1 cellular context compared by ENCODE assay signal in the genomic region with DNA sequence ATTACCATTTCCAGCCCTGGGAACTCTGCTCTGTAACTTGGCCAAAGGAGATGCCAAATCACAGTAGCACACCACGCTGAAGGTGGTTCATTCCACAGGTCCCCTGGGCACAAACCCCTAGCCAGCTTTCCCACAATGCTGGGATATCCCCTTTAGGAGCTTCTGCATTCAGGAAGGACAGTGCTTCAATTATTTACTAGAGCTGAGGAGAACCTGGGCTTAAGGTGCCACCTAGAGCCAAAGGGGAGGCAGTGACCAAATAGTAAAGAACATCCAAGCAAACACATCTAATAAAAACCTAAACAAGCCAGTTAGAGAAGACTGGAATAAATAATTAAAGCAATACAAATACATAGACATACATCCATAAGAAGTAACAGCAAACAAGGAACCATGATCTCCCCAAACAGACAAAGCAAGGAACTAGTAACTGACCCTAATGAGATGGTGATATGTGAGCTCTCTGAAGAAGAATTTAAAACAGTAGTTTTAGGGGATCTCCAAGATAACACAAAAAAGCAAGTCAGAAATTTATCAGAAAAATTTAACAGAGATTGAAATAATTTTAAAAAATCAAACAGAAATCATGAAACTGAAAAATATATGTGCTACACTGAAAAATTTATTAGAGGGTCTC.
TF ChIP-seq lines count a peak whose summit lies in the region.

No MANE protein-coding gene starts in this region.

TF ChIP-seq in H1, 55 proteins besides CTCF, POLR2A, EP300 and RAD21:
- TF ChIP-seq GTF2F1 (IDR thresholded peaks at IDR 0.05; ENCODE audit: borderline replicate concordance, low read depth, low read length) (no peak), BACH1 (IDR thresholded peaks at IDR 0.05; ENCODE audit: low read length) (no peak), EZH2 (IDR thresholded peaks at IDR 0.05; ENCODE audit: low read depth, low read length, severe bottlenecking) (no peak), KDM4A (IDR thresholded peaks at IDR 0.05; ENCODE audit: low read depth, low read length, severe bottlenecking) (no peak), TEAD4 (IDR thresholded peaks at IDR 0.05; ENCODE audit: low read depth, low read length) (no peak), JUN (IDR thresholded peaks at IDR 0.05; ENCODE audit: low read depth, low read length) (no peak), RFX5 (IDR thresholded peaks at IDR 0.05; ENCODE audit: borderline replicate concordance, low read depth, low read length) (no peak), POLR2AphosphoS5 (IDR thresholded peaks at IDR 0.05; ENCODE audit: low read depth, low read length) (no peak), ASH2L (IDR thresholded peaks at IDR 0.05; ENCODE audit: low read length) (no peak), CTBP2 (IDR thresholded peaks at IDR 0.05; ENCODE audit: borderline replicate concordance, insufficient read depth, insufficient read length, low read length) (no peak), CBX5 (IDR thresholded peaks at IDR 0.05; ENCODE audit: low read depth, low read length) (no peak), SIN3A (conservative IDR thresholded peaks at IDR 0.05 in 1 of 2, IDR thresholded peaks at IDR 0.05 in 1 of 2; ENCODE audit: low read depth in 1 of 2, low read length in 2 of 2) (no peak), TAF1 (IDR thresholded peaks at IDR 0.05; ENCODE audit: low read depth, low read length) (no peak), KDM1A (IDR thresholded peaks at IDR 0.05; ENCODE audit: borderline replicate concordance, low read length) (no peak), RBBP5 (IDR thresholded peaks at IDR 0.05; ENCODE audit: borderline replicate concordance, low read depth, low read length) (no peak), RNF2 (IDR thresholded peaks at IDR 0.05; ENCODE audit: borderline replicate concordance, low read depth, low read length, missing control alignments, poor library complexity, severe bottlenecking) (no peak), GABPA (IDR thresholded peaks at IDR 0.05; ENCODE audit: borderline replicate concordance, insufficient read depth, low read length) (no peak)
- TF ChIP-seq, protein P1, sequence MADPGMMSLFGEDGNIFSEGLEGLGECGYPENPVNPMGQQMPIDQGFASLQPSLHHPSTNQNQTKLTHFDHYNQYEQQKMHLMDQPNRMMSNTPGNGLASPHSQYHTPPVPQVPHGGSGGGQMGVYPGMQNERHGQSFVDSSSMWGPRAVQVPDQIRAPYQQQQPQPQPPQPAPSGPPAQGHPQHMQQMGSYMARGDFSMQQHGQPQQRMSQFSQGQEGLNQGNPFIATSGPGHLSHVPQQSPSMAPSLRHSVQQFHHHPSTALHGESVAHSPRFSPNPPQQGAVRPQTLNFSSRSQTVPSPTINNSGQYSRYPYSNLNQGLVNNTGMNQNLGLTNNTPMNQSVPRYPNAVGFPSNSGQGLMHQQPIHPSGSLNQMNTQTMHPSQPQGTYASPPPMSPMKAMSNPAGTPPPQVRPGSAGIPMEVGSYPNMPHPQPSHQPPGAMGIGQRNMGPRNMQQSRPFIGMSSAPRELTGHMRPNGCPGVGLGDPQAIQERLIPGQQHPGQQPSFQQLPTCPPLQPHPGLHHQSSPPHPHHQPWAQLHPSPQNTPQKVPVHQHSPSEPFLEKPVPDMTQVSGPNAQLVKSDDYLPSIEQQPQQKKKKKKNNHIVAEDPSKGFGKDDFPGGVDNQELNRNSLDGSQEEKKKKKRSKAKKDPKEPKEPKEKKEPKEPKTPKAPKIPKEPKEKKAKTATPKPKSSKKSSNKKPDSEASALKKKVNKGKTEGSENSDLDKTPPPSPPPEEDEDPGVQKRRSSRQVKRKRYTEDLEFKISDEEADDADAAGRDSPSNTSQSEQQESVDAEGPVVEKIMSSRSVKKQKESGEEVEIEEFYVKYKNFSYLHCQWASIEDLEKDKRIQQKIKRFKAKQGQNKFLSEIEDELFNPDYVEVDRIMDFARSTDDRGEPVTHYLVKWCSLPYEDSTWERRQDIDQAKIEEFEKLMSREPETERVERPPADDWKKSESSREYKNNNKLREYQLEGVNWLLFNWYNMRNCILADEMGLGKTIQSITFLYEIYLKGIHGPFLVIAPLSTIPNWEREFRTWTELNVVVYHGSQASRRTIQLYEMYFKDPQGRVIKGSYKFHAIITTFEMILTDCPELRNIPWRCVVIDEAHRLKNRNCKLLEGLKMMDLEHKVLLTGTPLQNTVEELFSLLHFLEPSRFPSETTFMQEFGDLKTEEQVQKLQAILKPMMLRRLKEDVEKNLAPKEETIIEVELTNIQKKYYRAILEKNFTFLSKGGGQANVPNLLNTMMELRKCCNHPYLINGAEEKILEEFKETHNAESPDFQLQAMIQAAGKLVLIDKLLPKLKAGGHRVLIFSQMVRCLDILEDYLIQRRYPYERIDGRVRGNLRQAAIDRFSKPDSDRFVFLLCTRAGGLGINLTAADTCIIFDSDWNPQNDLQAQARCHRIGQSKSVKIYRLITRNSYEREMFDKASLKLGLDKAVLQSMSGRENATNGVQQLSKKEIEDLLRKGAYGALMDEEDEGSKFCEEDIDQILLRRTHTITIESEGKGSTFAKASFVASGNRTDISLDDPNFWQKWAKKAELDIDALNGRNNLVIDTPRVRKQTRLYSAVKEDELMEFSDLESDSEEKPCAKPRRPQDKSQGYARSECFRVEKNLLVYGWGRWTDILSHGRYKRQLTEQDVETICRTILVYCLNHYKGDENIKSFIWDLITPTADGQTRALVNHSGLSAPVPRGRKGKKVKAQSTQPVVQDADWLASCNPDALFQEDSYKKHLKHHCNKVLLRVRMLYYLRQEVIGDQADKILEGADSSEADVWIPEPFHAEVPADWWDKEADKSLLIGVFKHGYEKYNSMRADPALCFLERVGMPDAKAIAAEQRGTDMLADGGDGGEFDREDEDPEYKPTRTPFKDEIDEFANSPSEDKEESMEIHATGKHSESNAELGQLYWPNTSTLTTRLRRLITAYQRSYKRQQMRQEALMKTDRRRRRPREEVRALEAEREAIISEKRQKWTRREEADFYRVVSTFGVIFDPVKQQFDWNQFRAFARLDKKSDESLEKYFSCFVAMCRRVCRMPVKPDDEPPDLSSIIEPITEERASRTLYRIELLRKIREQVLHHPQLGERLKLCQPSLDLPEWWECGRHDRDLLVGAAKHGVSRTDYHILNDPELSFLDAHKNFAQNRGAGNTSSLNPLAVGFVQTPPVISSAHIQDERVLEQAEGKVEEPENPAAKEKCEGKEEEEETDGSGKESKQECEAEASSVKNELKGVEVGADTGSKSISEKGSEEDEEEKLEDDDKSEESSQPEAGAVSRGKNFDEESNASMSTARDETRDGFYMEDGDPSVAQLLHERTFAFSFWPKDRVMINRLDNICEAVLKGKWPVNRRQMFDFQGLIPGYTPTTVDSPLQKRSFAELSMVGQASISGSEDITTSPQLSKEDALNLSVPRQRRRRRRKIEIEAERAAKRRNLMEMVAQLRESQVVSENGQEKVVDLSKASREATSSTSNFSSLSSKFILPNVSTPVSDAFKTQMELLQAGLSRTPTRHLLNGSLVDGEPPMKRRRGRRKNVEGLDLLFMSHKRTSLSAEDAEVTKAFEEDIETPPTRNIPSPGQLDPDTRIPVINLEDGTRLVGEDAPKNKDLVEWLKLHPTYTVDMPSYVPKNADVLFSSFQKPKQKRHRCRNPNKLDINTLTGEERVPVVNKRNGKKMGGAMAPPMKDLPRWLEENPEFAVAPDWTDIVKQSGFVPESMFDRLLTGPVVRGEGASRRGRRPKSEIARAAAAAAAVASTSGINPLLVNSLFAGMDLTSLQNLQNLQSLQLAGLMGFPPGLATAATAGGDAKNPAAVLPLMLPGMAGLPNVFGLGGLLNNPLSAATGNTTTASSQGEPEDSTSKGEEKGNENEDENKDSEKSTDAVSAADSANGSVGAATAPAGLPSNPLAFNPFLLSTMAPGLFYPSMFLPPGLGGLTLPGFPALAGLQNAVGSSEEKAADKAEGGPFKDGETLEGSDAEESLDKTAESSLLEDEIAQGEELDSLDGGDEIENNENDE (IDR thresholded peaks at IDR 0.05; ENCODE audit: insufficient replicate concordance, low read length) = no peak
- TF ChIP-seq, protein P2, sequence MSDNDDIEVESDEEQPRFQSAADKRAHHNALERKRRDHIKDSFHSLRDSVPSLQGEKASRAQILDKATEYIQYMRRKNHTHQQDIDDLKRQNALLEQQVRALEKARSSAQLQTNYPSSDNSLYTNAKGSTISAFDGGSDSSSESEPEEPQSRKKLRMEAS (IDR thresholded peaks at IDR 0.05) = no peak
- TF ChIP-seq, protein P3, sequence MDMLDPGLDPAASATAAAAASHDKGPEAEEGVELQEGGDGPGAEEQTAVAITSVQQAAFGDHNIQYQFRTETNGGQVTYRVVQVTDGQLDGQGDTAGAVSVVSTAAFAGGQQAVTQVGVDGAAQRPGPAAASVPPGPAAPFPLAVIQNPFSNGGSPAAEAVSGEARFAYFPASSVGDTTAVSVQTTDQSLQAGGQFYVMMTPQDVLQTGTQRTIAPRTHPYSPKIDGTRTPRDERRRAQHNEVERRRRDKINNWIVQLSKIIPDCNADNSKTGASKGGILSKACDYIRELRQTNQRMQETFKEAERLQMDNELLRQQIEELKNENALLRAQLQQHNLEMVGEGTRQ (IDR thresholded peaks at IDR 0.05; ENCODE audit: low read length) = no peak
